35 cellular contexts compared by ENCODE assay signal in the genomic region with DNA sequence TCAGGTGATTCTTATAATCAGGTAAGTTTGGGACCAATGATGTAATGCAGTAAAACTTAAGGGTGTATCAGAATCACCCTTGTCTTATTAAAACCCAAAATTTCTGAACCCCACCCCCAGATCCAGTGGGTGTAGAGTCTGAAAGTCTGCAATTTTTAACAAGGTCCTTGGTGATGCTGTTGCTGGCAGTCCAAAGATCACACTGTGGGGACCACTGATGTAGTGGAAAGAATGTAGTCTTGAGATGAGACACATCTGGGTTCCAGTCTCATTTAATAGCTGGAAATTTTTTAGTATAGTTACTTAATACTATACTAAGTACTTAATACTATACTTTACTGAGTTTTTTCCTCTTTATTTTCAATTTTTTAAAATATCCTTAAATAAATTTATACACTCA.
"Had no signal": no experiment of that assay in that cellular context is flagged by ENCODE, and none has a peak within 500 bp of the region (broad histone marks: within the 10 kb centered on the region; RNA-seq: fewer than 3 reads in every experiment).

No MANE protein-coding gene starts in this region.

- H3K27ac Mint-ChIP-seq: activated B cell treated with CpG ODN at 0.5 μM for 24 hours; activated CD4-positive, alpha-beta memory T cell treated with anti-CD3 and anti-CD28 coated beads, Interleukin-2, amount 10 ng/mL, durations not matched to agents 7 days and 5 days; activated CD4-positive, alpha-beta T cell treated with anti-CD3 and anti-CD28 coated beads, Interleukin-2, amount 10 ng/mL, durations not matched to agents 24 days and 14 days; activated CD8-positive, alpha-beta memory T cell treated with anti-CD3 and anti-CD28 coated beads, Interleukin-2, amount 10 ng/mL, durations not matched to agents 7 days and 5 days; activated CD8-positive, alpha-beta T cell treated with anti-CD3 and anti-CD28 coated beads, Interleukin-2, amount 10 ng/mL, durations not matched to agents 7 days and 5 days; activated naive CD4-positive, alpha-beta T cell treated with anti-CD3 and anti-CD28 coated beads for 36 hours; activated naive CD4-positive, alpha-beta T cell treated with anti-CD3 and anti-CD28 coated beads, Interleukin-2, amount 50 U/mL, for 72 hours; activated naive CD8-positive, alpha-beta T cell treated with anti-CD3 and anti-CD28 coated beads, Interleukin-2, amount 10 ng/mL, durations not matched to agents 7 days and 5 days; T-helper 1 cell treated with Interleukin-12 subunit alpha and Interleukin-12 subunit beta and Interleukin-4 antibody, amounts not matched to agents 30 μg/mL and 1 μg/mL, for 36 hours; T-helper 2 cell treated with Interferon-gamma antibody and Interleukin-4, amounts not matched to agents 5 μg/mL and 100 μg/mL, for 36 hours had no signal

- H3K9me3 Mint-ChIP-seq: activated B cell treated with CpG ODN at 0.5 μM for 24 hours; activated CD4-positive, alpha-beta memory T cell treated with anti-CD3 and anti-CD28 coated beads, Interleukin-2, amount 10 ng/mL, durations not matched to agents 7 days and 5 days; activated CD4-positive, alpha-beta T cell treated with anti-CD3 and anti-CD28 coated beads, Interleukin-2, amount 10 ng/mL, durations not matched to agents 24 days and 14 days; activated naive CD4-positive, alpha-beta T cell treated with anti-CD3 and anti-CD28 coated beads for 36 hours; activated naive CD4-positive, alpha-beta T cell treated with anti-CD3 and anti-CD28 coated beads, Interleukin-2, amount 50 U/mL, for 72 hours; activated naive CD8-positive, alpha-beta T cell treated with anti-CD3 and anti-CD28 coated beads, Interleukin-2, amount 10 ng/mL, durations not matched to agents 7 days and 5 days; activated T-cell treated with anti-CD3 and anti-CD28 coated beads, Interleukin-2, amount 50 U/mL, for 4 hours; T-helper 1 cell treated with Interleukin-12 subunit alpha and Interleukin-12 subunit beta and Interleukin-4 antibody, amounts not matched to agents 30 μg/mL and 1 μg/mL, for 36 hours; T-helper 2 cell treated with Interferon-gamma antibody and Interleukin-4, amounts not matched to agents 5 μg/mL and 100 μg/mL, for 36 hours had no signal

- H3K27ac ChIP-seq: adrenal gland, body of pancreas, brain microvascular endothelial cell, breast epithelium, VCaP had no signal

- H3K27me3 ChIP-seq: adrenal gland, body of pancreas, brain microvascular endothelial cell, breast epithelium had no signal

- H3K36me3 Mint-ChIP-seq: activated CD8-positive, alpha-beta memory T cell treated with anti-CD3 and anti-CD28 coated beads, Interleukin-2, amount 10 ng/mL, durations not matched to agents 7 days and 5 days; activated naive CD4-positive, alpha-beta T cell treated with anti-CD3 and anti-CD28 coated beads, Interleukin-2, amount 50 U/mL, for 72 hours; activated naive CD8-positive, alpha-beta T cell treated with anti-CD3 and anti-CD28 coated beads, Interleukin-2, amount 10 ng/mL, durations not matched to agents 7 days and 5 days had no signal

- H3K4me3 ChIP-seq: adrenal gland, body of pancreas, breast epithelium had no signal

- DNase-seq: activated B cell treated with CpG ODN at 0.5 μM for 24 hours; activated CD4-positive, alpha-beta memory T cell treated with anti-CD3 and anti-CD28 coated beads, Interleukin-2, amount 10 ng/mL, durations not matched to agents 7 days and 5 days; activated CD4-positive, alpha-beta T cell treated with anti-CD3 and anti-CD28 coated beads for 1 hour; activated CD4-positive, alpha-beta T cell treated with anti-CD3 and anti-CD28 coated beads for 4 hours; activated CD4-positive, alpha-beta T cell treated with anti-CD3 and anti-CD28 coated beads, Interleukin-2, amount 10 ng/mL, durations not matched to agents 24 days and 14 days; activated CD4-positive, alpha-beta T cell treated with anti-CD3 and anti-CD28 coated beads, Interleukin-2, amount 50 U/mL, for 48 hours; activated CD8-positive, alpha-beta memory T cell treated with anti-CD3 and anti-CD28 coated beads for 24 hours; activated CD8-positive, alpha-beta memory T cell treated with anti-CD3 and anti-CD28 coated beads, Interleukin-2, amount 10 ng/mL, durations not matched to agents 7 days and 5 days; activated CD8-positive, alpha-beta memory T cell treated with anti-CD3 and anti-CD28 coated beads, Interleukin-2, amount 50 U/mL, for 48 hours; activated CD8-positive, alpha-beta T cell treated with anti-CD3 and anti-CD28 coated beads, Interleukin-2, amount 10 ng/mL, durations not matched to agents 7 days and 5 days; activated effector memory CD4-positive, alpha-beta T cell treated with anti-CD3 and anti-CD28 coated beads, Interleukin-2, amount 50 U/mL, for 16 hours; activated gamma-delta T cell treated with Interleukin-2 at 50 U/mL for 16 hours; activated naive CD4-positive, alpha-beta T cell; activated naive CD4-positive, alpha-beta T cell treated with anti-CD3 and anti-CD28 coated beads for 36 hours; activated naive CD4-positive, alpha-beta T cell treated with anti-CD3 and anti-CD28 coated beads, Interleukin-2, amount 50 U/mL, for 16 hours; activated naive CD8-positive, alpha-beta T cell treated with anti-CD3 and anti-CD28 coated beads, Interleukin-2, amount 10 ng/mL, durations not matched to agents 7 days and 5 days; activated T-cell treated with anti-CD3 and anti-CD28 coated beads, Interleukin-2, amount 50 U/mL, for 1 hour; activated T-cell treated with anti-CD3 and anti-CD28 coated beads, Interleukin-2, amount 50 U/mL, for 4 hours; adrenal gland; amniotic stem cell; aorta; body of pancreas; brain microvascular endothelial cell; central memory CD4-positive, alpha-beta T cell; SW 1271; T-helper 1 cell; T-helper 2 cell; T-helper 9 cell had no signal

- ATAC-seq: activated CD8-positive, alpha-beta memory T cell treated with anti-CD3 and anti-CD28 coated beads, Interleukin-2, amount 10 ng/mL, durations not matched to agents 7 days and 5 days; activated CD8-positive, alpha-beta T cell treated with anti-CD3 and anti-CD28 coated beads, Interleukin-2, amount 10 ng/mL, durations not matched to agents 7 days and 5 days; body of pancreas had no signal

- H3K36me3 ChIP-seq: adrenal gland, brain microvascular endothelial cell, breast epithelium had no signal

- H3K4me1 ChIP-seq: body of pancreas, breast epithelium had no signal

- H3K4me3 Mint-ChIP-seq: activated B cell treated with CpG ODN at 0.5 μM for 24 hours; activated CD4-positive, alpha-beta memory T cell treated with anti-CD3 and anti-CD28 coated beads, Interleukin-2, amount 10 ng/mL, durations not matched to agents 7 days and 5 days; activated CD4-positive, alpha-beta T cell treated with anti-CD3 and anti-CD28 coated beads, Interleukin-2, amount 10 ng/mL, durations not matched to agents 24 days and 14 days; activated CD8-positive, alpha-beta memory T cell treated with anti-CD3 and anti-CD28 coated beads, Interleukin-2, amount 10 ng/mL, durations not matched to agents 7 days and 5 days; activated CD8-positive, alpha-beta T cell treated with anti-CD3 and anti-CD28 coated beads, Interleukin-2, amount 10 ng/mL, durations not matched to agents 7 days and 5 days; activated naive CD4-positive, alpha-beta T cell treated with anti-CD3 and anti-CD28 coated beads for 36 hours; activated naive CD8-positive, alpha-beta T cell treated with anti-CD3 and anti-CD28 coated beads, Interleukin-2, amount 10 ng/mL, durations not matched to agents 7 days and 5 days; activated T-cell treated with anti-CD3 and anti-CD28 coated beads, Interleukin-2, amount 50 U/mL, for 4 hours; T-helper 1 cell treated with Interleukin-12 subunit alpha and Interleukin-12 subunit beta and Interleukin-4 antibody, amounts not matched to agents 30 μg/mL and 1 μg/mL, for 36 hours; T-helper 2 cell treated with Interferon-gamma antibody and Interleukin-4, amounts not matched to agents 5 μg/mL and 100 μg/mL, for 36 hours had no signal

- H3K27me3 Mint-ChIP-seq: activated B cell treated with CpG ODN at 0.5 μM for 24 hours; activated CD4-positive, alpha-beta memory T cell treated with anti-CD3 and anti-CD28 coated beads, Interleukin-2, amount 10 ng/mL, durations not matched to agents 7 days and 5 days; activated CD8-positive, alpha-beta memory T cell treated with anti-CD3 and anti-CD28 coated beads, Interleukin-2, amount 10 ng/mL, durations not matched to agents 7 days and 5 days; activated naive CD8-positive, alpha-beta T cell treated with anti-CD3 and anti-CD28 coated beads, Interleukin-2, amount 10 ng/mL, durations not matched to agents 7 days and 5 days had no signal

- H3K9me3 ChIP-seq: adrenal gland, body of pancreas, breast epithelium had no signal

- FAIRE-seq: astrocyte, TTC549 had no signal

- H3K4me1 Mint-ChIP-seq: activated B cell treated with CpG ODN at 0.5 μM for 24 hours; activated CD4-positive, alpha-beta memory T cell treated with anti-CD3 and anti-CD28 coated beads, Interleukin-2, amount 10 ng/mL, durations not matched to agents 7 days and 5 days; activated CD4-positive, alpha-beta T cell treated with anti-CD3 and anti-CD28 coated beads, Interleukin-2, amount 10 ng/mL, durations not matched to agents 24 days and 14 days; activated CD8-positive, alpha-beta memory T cell treated with anti-CD3 and anti-CD28 coated beads, Interleukin-2, amount 10 ng/mL, durations not matched to agents 7 days and 5 days; activated naive CD8-positive, alpha-beta T cell treated with anti-CD3 and anti-CD28 coated beads, Interleukin-2, amount 10 ng/mL, durations not matched to agents 7 days and 5 days had no signal
